ENCODE assay signal across 23 cellular contexts in the genomic region with DNA sequence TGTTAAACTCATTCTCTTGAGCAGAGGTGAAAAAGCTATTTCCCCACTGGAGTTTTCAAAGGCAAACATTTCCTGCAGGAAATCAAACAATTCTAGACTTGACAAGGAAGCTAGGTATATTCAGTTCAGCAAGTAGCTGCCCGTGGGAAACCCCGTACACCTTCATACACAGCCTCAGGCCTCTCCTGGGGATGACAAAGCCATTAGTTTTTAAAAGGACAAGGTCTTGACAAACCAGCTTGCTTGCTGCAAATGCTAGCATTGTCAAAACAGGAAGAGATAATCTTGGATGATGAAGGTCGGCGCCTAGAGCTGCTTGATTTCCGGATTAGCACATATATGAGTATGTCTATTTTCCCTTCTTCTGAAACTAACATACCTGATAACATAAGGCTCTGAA.
DNase-seq lines count a peak whose midpoint lies in the region; ATAC-seq and TF ChIP-seq lines count a peak whose summit lies in the region.
"Had no signal": no experiment of that assay in that cellular context is flagged by ENCODE, and none has a peak within 500 bp of the region (broad histone marks: within the 10 kb centered on the region; RNA-seq: fewer than 3 reads in every experiment).

No MANE protein-coding gene starts in this region.

- H3K27ac ChIP-seq in endodermal cell (ENCODE audit: low read depth, low read length) = no peak overlapping the region
- H3K27ac ChIP-seq: 22Rv1, HL-60, parathyroid adenoma, sigmoid colon, upper lobe of right lung had no signal

- H3K27me3 ChIP-seq in endodermal cell (ENCODE audit: control insufficient read depth, insufficient read depth, low read length, poor library complexity, severe bottlenecking) (no peaks in the 10 kb centered on the region), HAP-1 (ENCODE audit: low read depth) (no peaks in the 10 kb centered on the region), Caco-2 (replicated peaks; ENCODE audit: control insufficient read depth, insufficient read depth, low read length) (no peaks in the 10 kb centered on the region)
- H3K27me3 ChIP-seq: sigmoid colon, upper lobe of right lung had no signal

- peaks cover 13% of the 10 kb centered on the region for H3K4me1 ChIP-seq in endodermal cell (ENCODE audit: control insufficient read depth, insufficient read depth, low read length)
- H3K4me1 ChIP-seq in HAP-1 = no peaks in the 10 kb centered on the region
- H3K4me1 ChIP-seq in Caco-2 = no peaks in the 10 kb centered on the region
- H3K4me1 ChIP-seq: parathyroid adenoma, sigmoid colon, upper lobe of right lung had no signal

- H3K4me1 Mint-ChIP-seq in endodermal cell = peaks cover 36% of the 10 kb centered on the region
- no peaks in the 10 kb centered on the region for H3K4me1 Mint-ChIP-seq in Caco-2 (ENCODE audit: low read depth, unreplicated experiment)
- H3K4me1 Mint-ChIP-seq: activated CD4-positive, alpha-beta memory T cell treated with anti-CD3 and anti-CD28 coated beads, Interleukin-2, amount 10 ng/mL, durations not matched to agents 7 days and 5 days; IgD-negative memory B cell; naive thymus-derived CD4-positive, alpha-beta T cell; T-helper 17 cell had no signal

- H3K36me3 ChIP-seq in endodermal cell (ENCODE audit: control insufficient read depth, insufficient read depth, low read length) = no peaks in the 10 kb centered on the region
- H3K36me3 ChIP-seq in HAP-1 (replicated peaks) = no peaks in the 10 kb centered on the region
- no peaks in the 10 kb centered on the region for H3K36me3 ChIP-seq in Caco-2 (ENCODE audit: control insufficient read depth, insufficient read depth, low read length)
- H3K36me3 ChIP-seq: sigmoid colon, upper lobe of right lung had no signal

- intact Hi-C loops in Caco-2 (cut with micrococcal nuclease; ENCODE audit: unreplicated experiment) = no loop called here

- no peak overlapping the region for H3K9ac ChIP-seq in endodermal cell (ENCODE audit: extremely low read depth, low read length, poor library complexity, severe bottlenecking)
- H3K9ac ChIP-seq: parathyroid adenoma had no signal

- in situ Hi-C loops in HAP-1 (cut with MboI; ENCODE audit: low sequenced_read_pairs) = no loop called here

- H3K4me3 ChIP-seq in endodermal cell (ENCODE audit: low read length) (no peak overlapping the region), HAP-1 (no peak overlapping the region), Caco-2 (ENCODE audit: low read depth, low read length) (no peak overlapping the region)
- H3K4me3 ChIP-seq: sigmoid colon, upper lobe of right lung had no signal

- H3K36me3 Mint-ChIP-seq in endodermal cell (ENCODE audit: low read depth) (no peaks in the 10 kb centered on the region), Caco-2 (ENCODE audit: insufficient read depth, unreplicated experiment) (no peaks in the 10 kb centered on the region)
- H3K36me3 Mint-ChIP-seq: IgD-negative memory B cell; naive thymus-derived CD4-positive, alpha-beta T cell had no signal

- H3K9me3 Mint-ChIP-seq in endodermal cell = no peaks in the 10 kb centered on the region
- H3K9me3 Mint-ChIP-seq in Caco-2 (ENCODE audit: unreplicated experiment) = no peaks in the 10 kb centered on the region

- no peak for ATAC-seq in GM19463 (IDR thresholded peaks at IDR 0.05; ENCODE audit: unreplicated experiment)
- ATAC-seq: activated T-cell treated with anti-CD3 and anti-CD28 coated beads, Interleukin-2, amount 50 U/mL, for 4 hours; naive thymus-derived CD4-positive, alpha-beta T cell; T-helper 17 cell; upper lobe of right lung had no signal

- CTCF ChIA-PET in Caco-2 (lab: Charles Lee) = no interaction called here

- POLR2A ChIA-PET in Caco-2 (lab: Charles Lee) = no interaction called here

- H3K27ac Mint-ChIP-seq in endodermal cell (peak overlapping the region; percentile 66), Caco-2 (ENCODE audit: unreplicated experiment) (no peak overlapping the region)
- H3K27ac Mint-ChIP-seq: activated CD4-positive, alpha-beta memory T cell treated with anti-CD3 and anti-CD28 coated beads, Interleukin-2, amount 10 ng/mL, durations not matched to agents 7 days and 5 days; activated naive CD4-positive, alpha-beta T cell treated with anti-CD3 and anti-CD28 coated beads for 36 hours; IgD-negative memory B cell; naive thymus-derived CD4-positive, alpha-beta T cell; T-helper 17 cell had no signal

- H3K27me3 Mint-ChIP-seq in endodermal cell (ENCODE audit: insufficient read depth) (no peaks in the 10 kb centered on the region), Caco-2 (ENCODE audit: insufficient read depth, unreplicated experiment) (no peaks in the 10 kb centered on the region)
- H3K27me3 Mint-ChIP-seq: activated CD4-positive, alpha-beta memory T cell treated with anti-CD3 and anti-CD28 coated beads, Interleukin-2, amount 10 ng/mL, durations not matched to agents 7 days and 5 days; IgD-negative memory B cell; naive thymus-derived CD4-positive, alpha-beta T cell; T-helper 17 cell had no signal

- H3K9me3 ChIP-seq in endodermal cell (ENCODE audit: control insufficient read depth, low read length) (no peaks in the 10 kb centered on the region), HAP-1 (no peaks in the 10 kb centered on the region), Caco-2 (no peaks in the 10 kb centered on the region)
- H3K9me3 ChIP-seq: sigmoid colon, upper lobe of right lung had no signal

- no peak for TF ChIP-seq CTCF in endodermal cell (conservative IDR thresholded peaks at IDR 0.05)
- TF ChIP-seq CTCF in Caco-2 (IDR thresholded peaks at IDR 0.05; ENCODE audit: insufficient read depth in 1 of 2, low read depth in 1 of 2, low read length in 1 of 2, severe bottlenecking in 1 of 2, unreplicated experiment in 1 of 2) = no peak

- no TSS peak for BruUV-seq in Caco-2 (replicated peaks; lab: Mats Ljungman, UMichigan)

- 69 to 86% methylated on average over 2 to 5 of the region's 5 CpGs for WGBS in endodermal cell (ENCODE audit: insufficient coverage in 1 of 2, insufficient read length in 1 of 2), 2 experiments

- H3K4me3 Mint-ChIP-seq in endodermal cell (no peak overlapping the region), Caco-2 (ENCODE audit: unreplicated experiment) (no peak overlapping the region)
- H3K4me3 Mint-ChIP-seq: activated CD4-positive, alpha-beta memory T cell treated with anti-CD3 and anti-CD28 coated beads, Interleukin-2, amount 10 ng/mL, durations not matched to agents 7 days and 5 days; activated naive CD4-positive, alpha-beta T cell treated with anti-CD3 and anti-CD28 coated beads for 36 hours; activated T-cell treated with anti-CD3 and anti-CD28 coated beads, Interleukin-2, amount 50 U/mL, for 4 hours; IgD-negative memory B cell; naive thymus-derived CD4-positive, alpha-beta T cell; T-helper 17 cell had no signal

- DNase-seq in NCI-H1417 (lab: John Stamatoyannopoulos, UW) = peak in 2 of 3 experiments; percentile 12 to 25
- no peak for DNase-seq in NCI-H1417 treated with DMSO at 0.1 percent for 48 hours (lab: John Stamatoyannopoulos, UW)
- peak; percentile 31 for DNase-seq in NOMO-1 treated with dmso at 0.1 percent for 144 hours (lab: John Stamatoyannopoulos, UW; ENCODE audit: unreplicated experiment)
- no peak for DNase-seq in endodermal cell
- peak; percentile 0 for DNase-seq in occipital lobe (lab: John Stamatoyannopoulos, UW)
- DNase-seq in HAP-1 (ENCODE audit: low spot score in 2 of 2) = no peak
- no peak for DNase-seq in Caco-2
- DNase-seq: activated CD4-positive, alpha-beta memory T cell treated with anti-CD3 and anti-CD28 coated beads, Interleukin-2, amount 10 ng/mL, durations not matched to agents 7 days and 5 days; activated naive CD4-positive, alpha-beta T cell treated with anti-CD3 and anti-CD28 coated beads for 36 hours; activated T-cell treated with anti-CD3 and anti-CD28 coated beads, Interleukin-2, amount 50 U/mL, for 4 hours; amygdala; mesenchymal stem cell; naive thymus-derived CD4-positive, alpha-beta T cell; NCI-H1048; NCI-H524 treated with DMSO at 0.1 percent for 48 hours; sigmoid colon; T-helper 17 cell; upper lobe of right lung had no signal

Comparison
In these comparisons a context has a peak if more than half of its experiments do, and no peak if none do; other contexts are left out.
1. DNase-seq: peak in NCI-H1417 (2 of 3), NOMO-1 treated with dmso at 0.1 percent for 144 hours (single experiment) and occipital lobe (single experiment); none in NCI-H1417 treated with DMSO at 0.1 percent for 48 hours (single experiment), endodermal cell (single experiment), HAP-1 (0 of 2) and Caco-2 (0 of 2).